ENCODE assay signal across 1 cellular context in the genomic region with DNA sequence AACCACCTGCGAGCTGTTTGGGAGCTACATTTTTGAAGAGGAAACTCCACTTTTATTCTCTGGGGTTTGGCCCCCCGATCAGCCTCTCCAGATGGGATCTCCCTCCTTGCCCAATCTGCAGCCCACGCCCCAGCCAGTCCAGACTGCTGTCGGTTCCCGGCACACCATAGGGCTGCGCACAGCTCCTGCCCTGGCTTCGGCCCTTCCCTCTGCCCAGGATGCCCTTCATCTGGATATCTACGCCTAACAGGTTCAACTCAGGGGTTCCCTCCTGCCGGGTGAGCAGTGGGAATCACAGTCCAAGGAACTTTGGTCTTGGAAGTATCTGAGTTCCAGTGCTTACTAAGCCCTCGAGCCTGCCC.
TF ChIP-seq lines count a peak whose summit lies in the region.

No MANE protein-coding gene starts in this region.

TF ChIP-seq in GM23338, 12 proteins besides CTCF, POLR2A, EP300 and RAD21 (continued from another document):
- TF ChIP-seq, protein P1, sequence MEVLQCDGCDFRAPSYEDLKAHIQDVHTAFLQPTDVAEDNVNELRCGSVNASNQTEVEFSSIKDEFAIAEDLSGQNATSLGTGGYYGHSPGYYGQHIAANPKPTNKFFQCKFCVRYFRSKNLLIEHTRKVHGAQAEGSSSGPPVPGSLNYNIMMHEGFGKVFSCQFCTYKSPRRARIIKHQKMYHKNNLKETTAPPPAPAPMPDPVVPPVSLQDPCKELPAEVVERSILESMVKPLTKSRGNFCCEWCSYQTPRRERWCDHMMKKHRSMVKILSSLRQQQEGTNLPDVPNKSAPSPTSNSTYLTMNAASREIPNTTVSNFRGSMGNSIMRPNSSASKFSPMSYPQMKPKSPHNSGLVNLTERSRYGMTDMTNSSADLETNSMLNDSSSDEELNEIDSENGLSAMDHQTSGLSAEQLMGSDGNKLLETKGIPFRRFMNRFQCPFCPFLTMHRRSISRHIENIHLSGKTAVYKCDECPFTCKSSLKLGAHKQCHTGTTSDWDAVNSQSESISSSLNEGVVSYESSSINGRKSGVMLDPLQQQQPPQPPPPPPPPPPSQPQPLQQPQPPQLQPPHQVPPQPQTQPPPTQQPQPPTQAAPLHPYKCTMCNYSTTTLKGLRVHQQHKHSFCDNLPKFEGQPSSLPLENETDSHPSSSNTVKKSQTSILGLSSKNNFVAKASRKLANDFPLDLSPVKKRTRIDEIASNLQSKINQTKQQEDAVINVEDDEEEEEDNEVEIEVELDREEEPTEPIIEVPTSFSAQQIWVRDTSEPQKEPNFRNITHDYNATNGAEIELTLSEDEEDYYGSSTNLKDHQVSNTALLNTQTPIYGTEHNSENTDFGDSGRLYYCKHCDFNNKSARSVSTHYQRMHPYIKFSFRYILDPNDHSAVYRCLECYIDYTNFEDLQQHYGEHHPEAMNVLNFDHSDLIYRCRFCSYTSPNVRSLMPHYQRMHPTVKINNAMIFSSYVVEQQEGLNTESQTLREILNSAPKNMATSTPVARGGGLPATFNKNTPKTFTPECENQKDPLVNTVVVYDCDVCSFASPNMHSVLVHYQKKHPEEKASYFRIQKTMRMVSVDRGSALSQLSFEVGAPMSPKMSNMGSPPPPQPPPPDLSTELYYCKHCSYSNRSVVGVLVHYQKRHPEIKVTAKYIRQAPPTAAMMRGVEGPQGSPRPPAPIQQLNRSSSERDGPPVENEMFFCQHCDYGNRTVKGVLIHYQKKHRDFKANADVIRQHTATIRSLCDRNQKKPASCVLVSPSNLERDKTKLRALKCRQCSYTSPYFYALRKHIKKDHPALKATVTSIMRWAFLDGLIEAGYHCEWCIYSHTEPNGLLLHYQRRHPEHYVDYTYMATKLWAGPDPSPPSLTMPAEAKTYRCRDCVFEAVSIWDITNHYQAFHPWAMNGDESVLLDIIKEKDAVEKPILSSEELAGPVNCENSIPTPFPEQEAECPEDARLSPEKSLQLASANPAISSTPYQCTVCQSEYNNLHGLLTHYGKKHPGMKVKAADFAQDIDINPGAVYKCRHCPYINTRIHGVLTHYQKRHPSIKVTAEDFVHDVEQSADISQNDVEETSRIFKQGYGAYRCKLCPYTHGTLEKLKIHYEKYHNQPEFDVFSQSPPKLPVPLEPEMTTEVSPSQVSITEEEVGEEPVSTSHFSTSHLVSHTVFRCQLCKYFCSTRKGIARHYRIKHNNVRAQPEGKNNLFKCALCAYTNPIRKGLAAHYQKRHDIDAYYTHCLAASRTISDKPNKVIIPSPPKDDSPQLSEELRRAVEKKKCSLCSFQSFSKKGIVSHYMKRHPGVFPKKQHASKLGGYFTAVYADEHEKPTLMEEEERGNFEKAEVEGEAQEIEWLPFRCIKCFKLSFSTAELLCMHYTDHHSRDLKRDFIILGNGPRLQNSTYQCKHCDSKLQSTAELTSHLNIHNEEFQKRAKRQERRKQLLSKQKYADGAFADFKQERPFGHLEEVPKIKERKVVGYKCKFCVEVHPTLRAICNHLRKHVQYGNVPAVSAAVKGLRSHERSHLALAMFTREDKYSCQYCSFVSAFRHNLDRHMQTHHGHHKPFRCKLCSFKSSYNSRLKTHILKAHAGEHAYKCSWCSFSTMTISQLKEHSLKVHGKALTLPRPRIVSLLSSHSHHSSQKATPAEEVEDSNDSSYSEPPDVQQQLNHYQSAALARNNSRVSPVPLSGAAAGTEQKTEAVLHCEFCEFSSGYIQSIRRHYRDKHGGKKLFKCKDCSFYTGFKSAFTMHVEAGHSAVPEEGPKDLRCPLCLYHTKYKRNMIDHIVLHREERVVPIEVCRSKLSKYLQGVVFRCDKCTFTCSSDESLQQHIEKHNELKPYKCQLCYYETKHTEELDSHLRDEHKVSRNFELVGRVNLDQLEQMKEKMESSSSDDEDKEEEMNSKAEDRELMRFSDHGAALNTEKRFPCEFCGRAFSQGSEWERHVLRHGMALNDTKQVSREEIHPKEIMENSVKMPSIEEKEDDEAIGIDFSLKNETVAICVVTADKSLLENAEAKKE (CRISPR knock-in tag; IDR thresholded peaks at IDR 0.05): no peak
- TF ChIP-seq POLR2AphosphoS5 (IDR thresholded peaks at IDR 0.05; ENCODE audit: low read depth): no peak
- no peak for TF ChIP-seq EZH2 (IDR thresholded peaks at IDR 0.05; ENCODE audit: low read depth, unreplicated experiment)
- TF ChIP-seq, protein P2, sequence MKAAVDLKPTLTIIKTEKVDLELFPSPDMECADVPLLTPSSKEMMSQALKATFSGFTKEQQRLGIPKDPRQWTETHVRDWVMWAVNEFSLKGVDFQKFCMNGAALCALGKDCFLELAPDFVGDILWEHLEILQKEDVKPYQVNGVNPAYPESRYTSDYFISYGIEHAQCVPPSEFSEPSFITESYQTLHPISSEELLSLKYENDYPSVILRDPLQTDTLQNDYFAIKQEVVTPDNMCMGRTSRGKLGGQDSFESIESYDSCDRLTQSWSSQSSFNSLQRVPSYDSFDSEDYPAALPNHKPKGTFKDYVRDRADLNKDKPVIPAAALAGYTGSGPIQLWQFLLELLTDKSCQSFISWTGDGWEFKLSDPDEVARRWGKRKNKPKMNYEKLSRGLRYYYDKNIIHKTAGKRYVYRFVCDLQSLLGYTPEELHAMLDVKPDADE (IDR thresholded peaks at IDR 0.05): no peak
- TF ChIP-seq STAT1 (IDR thresholded peaks at IDR 0.05; ENCODE audit: unreplicated experiment): no peak
- no peak for TF ChIP-seq CREB1 (CRISPR knock-in tag; IDR thresholded peaks at IDR 0.05; ENCODE audit: low read depth)
- no peak for TF ChIP-seq ZNF114 (CRISPR knock-in tag; IDR thresholded peaks at IDR 0.05)
- TF ChIP-seq, protein P3, sequence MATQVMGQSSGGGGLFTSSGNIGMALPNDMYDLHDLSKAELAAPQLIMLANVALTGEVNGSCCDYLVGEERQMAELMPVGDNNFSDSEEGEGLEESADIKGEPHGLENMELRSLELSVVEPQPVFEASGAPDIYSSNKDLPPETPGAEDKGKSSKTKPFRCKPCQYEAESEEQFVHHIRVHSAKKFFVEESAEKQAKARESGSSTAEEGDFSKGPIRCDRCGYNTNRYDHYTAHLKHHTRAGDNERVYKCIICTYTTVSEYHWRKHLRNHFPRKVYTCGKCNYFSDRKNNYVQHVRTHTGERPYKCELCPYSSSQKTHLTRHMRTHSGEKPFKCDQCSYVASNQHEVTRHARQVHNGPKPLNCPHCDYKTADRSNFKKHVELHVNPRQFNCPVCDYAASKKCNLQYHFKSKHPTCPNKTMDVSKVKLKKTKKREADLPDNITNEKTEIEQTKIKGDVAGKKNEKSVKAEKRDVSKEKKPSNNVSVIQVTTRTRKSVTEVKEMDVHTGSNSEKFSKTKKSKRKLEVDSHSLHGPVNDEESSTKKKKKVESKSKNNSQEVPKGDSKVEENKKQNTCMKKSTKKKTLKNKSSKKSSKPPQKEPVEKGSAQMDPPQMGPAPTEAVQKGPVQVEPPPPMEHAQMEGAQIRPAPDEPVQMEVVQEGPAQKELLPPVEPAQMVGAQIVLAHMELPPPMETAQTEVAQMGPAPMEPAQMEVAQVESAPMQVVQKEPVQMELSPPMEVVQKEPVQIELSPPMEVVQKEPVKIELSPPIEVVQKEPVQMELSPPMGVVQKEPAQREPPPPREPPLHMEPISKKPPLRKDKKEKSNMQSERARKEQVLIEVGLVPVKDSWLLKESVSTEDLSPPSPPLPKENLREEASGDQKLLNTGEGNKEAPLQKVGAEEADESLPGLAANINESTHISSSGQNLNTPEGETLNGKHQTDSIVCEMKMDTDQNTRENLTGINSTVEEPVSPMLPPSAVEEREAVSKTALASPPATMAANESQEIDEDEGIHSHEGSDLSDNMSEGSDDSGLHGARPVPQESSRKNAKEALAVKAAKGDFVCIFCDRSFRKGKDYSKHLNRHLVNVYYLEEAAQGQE (IDR thresholded peaks at IDR 0.05; ENCODE audit: unreplicated experiment): no peak
- TF ChIP-seq EZH2phosphoT487 (IDR thresholded peaks at IDR 0.05; ENCODE audit: unreplicated experiment): no peak
- no peak for TF ChIP-seq JUNB (IDR thresholded peaks at IDR 0.05; ENCODE audit: unreplicated experiment)
